ENCODE assay signal across 7 cellular contexts in genomic region chr1:67429011-67429527, GRCh38. TPM values are rescaled to one million over a fixed set of nuclear protein-coding genes. Genes with fewer than 3 reads are reported as not detected.
DNase-seq lines count a peak whose midpoint lies in the region; ATAC-seq, FAIRE-seq and TF ChIP-seq lines count a peak whose summit lies in the region.

No MANE protein-coding gene starts in this region.

- peak; percentile 16 for DNase-seq in GM20000 (ENCODE audit: low spot score)
- peak; percentile 20 for DNase-seq in RPMI7951 (ENCODE audit: low read depth)
- DNase-seq in astrocyte (ENCODE audit: low read depth) = no peak
- DNase-seq in left colon = peak; percentile 16 to 31
- peak; percentile 73 for DNase-seq in stimulated activated CD4-positive, alpha-beta T cell treated with anti-CD3 and anti-CD28 coated beads, Interleukin-4, amount 100 ng/mL, for 24 hours
- DNase-seq in H54 (ENCODE audit: insufficient read length, low spot score) = no peak

- H3K4me3 ChIP-seq in astrocyte (ENCODE audit: insufficient read depth, low read depth, low read length) = peak overlapping the region; percentile 96

- H3K27me3 Mint-ChIP-seq in astrocyte (ENCODE audit: low read depth, unreplicated experiment) = no peaks in the 10 kb centered on the region

- no peaks in the 10 kb centered on the region for H3K9me3 ChIP-seq in astrocyte (ENCODE audit: insufficient read depth, low read depth, low read length)

- H3K4me1 Mint-ChIP-seq in astrocyte (ENCODE audit: low read depth, unreplicated experiment) = peaks cover 17% of the 10 kb centered on the region

- peaks cover 12% of the 10 kb centered on the region for H3K36me3 Mint-ChIP-seq in astrocyte (ENCODE audit: low read depth, unreplicated experiment)

- no peaks in the 10 kb centered on the region for H3K9me3 Mint-ChIP-seq in astrocyte (ENCODE audit: unreplicated experiment)

- no peak for TF ChIP-seq POLR2A in H54 (IDR thresholded peaks at IDR 0.05; ENCODE audit: low read depth, low read length)

- no peaks in the 10 kb centered on the region for H3K27me3 ChIP-seq in astrocyte (ENCODE audit: insufficient read depth, low read length)

- H3K4me3 Mint-ChIP-seq in astrocyte (ENCODE audit: unreplicated experiment) = peak overlapping the region; percentile 96

- H3K4me1 ChIP-seq in astrocyte (ENCODE audit: insufficient read depth, low read length) = peaks cover 4% of the 10 kb centered on the region

- H2AFZ ChIP-seq in astrocyte (ENCODE audit: low read depth, low read length) = no peak overlapping the region

- peak overlapping the region; percentile 78 for H3K27ac ChIP-seq in astrocyte (ENCODE audit: low read depth, low read length)

- H3K79me2 ChIP-seq in astrocyte (ENCODE audit: insufficient read depth, low read length) = peaks cover 62% of the 10 kb centered on the region

- H3K9ac ChIP-seq in astrocyte (ENCODE audit: low read length) = peak overlapping the region; percentile 96

- H3K27ac Mint-ChIP-seq in astrocyte (ENCODE audit: unreplicated experiment) = peak overlapping the region; percentile 77

- peaks cover 56% of the 10 kb centered on the region for H4K20me1 ChIP-seq in astrocyte (ENCODE audit: insufficient read depth, low read length)

- peak overlapping the region; percentile 97 for H3K4me2 ChIP-seq in astrocyte (ENCODE audit: low read length)

- FAIRE-seq in astrocyte (lab: Jason Lieb, UNC) (no peak), H54 (lab: Jason Lieb, UNC) (no peak)

- H3K36me3 ChIP-seq in astrocyte (ENCODE audit: insufficient read depth, low read length) = peaks cover 24% of the 10 kb centered on the region

- intact Hi-C loops in left colon (cut with DNase I, micrococcal nuclease) = no loop called here

- no peak for TF ChIP-seq CTCF in GM20000 (IDR thresholded peaks at IDR 0.05; ENCODE audit: extremely low read depth, missing control alignments)
- no peak for TF ChIP-seq CTCF in astrocyte (IDR thresholded peaks at IDR 0.05; ENCODE audit: insufficient read depth, low read depth, low read length)

- ATAC-seq in left colon (no peak), HG02870 (IDR thresholded peaks at IDR 0.05; ENCODE audit: unreplicated experiment) (no peak)

RNA-seq across cellular contexts. Expression of gene SERBP1, which starts 1.1 kb away (rescaled TPM):
- total RNA-seq in RPMI7951 (2014; rRNA removed; shearing (Covaris generic)) = 246 and 260 TPM in 2 replicates
- total RNA-seq in astrocyte (196 and 214 TPM in 2 replicates), left colon (100 to 1,000 TPM; 137 to 148 TPM)

Comparison
In these comparisons a context has a peak if more than half of its experiments do, and no peak if none do; other contexts are left out.
1. DNase-seq: peak in GM20000 (single experiment), RPMI7951 (single experiment), left colon (2 of 2) and stimulated activated CD4-positive, alpha-beta T cell treated with anti-CD3 and anti-CD28 coated beads, Interleukin-4, amount 100 ng/mL, for 24 hours (single experiment); none in astrocyte (single experiment) and H54 (single experiment).